In the genomic region with DNA sequence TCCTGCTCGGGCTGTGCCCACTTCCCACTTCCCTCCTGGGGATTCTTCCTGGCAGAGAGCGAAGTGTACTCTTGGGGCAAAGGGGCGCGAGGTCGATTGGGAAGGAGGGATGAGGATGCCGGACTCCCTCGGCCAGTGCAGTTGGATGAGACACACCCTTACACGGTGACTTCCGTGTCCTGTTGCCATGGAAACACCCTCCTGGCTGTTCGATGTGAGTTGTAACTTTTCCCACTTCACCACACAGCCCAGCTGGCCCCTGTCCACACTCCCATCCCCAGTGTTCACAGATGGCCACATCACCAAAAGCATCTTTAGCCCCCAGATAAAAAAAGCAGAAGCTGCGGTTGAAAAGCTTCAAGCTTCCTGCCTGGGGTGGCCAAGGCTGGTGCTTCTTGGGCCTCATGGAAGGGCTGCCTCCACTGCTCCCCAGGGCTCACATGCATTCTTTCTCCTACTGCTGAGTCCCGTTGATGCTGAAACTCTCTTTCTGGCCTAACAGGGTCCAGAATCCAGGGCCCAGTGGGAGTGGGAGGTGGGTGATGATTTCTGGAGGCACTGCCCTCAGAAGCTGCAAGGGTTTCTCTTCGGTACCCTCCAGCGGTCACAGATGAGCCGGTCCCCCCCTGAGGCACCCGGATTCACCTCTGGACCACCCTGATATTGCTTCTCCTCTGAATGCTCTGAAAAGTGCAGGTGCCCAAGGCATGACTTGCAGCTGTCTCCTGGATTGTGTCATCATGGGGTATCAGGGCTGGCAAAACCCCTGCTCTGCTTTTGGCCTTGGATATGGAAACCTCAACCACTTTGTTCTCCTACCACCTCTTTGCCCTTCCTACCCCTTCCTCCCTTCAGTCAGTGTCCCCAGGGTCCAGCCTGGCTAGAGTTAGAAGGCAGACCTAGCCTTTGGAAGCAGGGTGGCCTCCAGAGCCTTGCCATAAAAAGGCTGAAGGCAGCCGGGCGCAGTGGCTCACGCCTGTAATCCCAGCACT, we compare ENCODE assay signal across 11 cellular contexts. TPM values are rescaled to one million over a fixed set of nuclear protein-coding genes. Genes with fewer than 3 reads are reported as not detected.
DNase-seq lines count a peak whose midpoint lies in the region; ATAC-seq, FAIRE-seq and TF ChIP-seq lines count a peak whose summit lies in the region.
"Had no signal": no experiment of that assay in that cellular context is flagged by ENCODE, and none has a peak within 500 bp of the region (broad histone marks: within the 10 kb centered on the region; RNA-seq: fewer than 3 reads in every experiment).

No MANE protein-coding gene starts in this region.

- H4K20me1 ChIP-seq in K562 (replicated peaks; ENCODE audit: control insufficient read depth, insufficient read depth, low read length): peaks cover 19% of the 10 kb centered on the region

- H3K4me1 Mint-ChIP-seq in activated naive CD4-positive, alpha-beta T cell treated with anti-CD3 and anti-CD28 coated beads, Interleukin-2, amount 10 ng/mL, durations not matched to agents 7 days and 5 days: peaks cover 38% of the 10 kb centered on the region

- peak; percentile 52 for TF ChIP-seq EP300 in K562 (IDR thresholded peaks at IDR 0.05; ENCODE audit: low read length)

- no TSS peak for BruUV-seq in K562 (replicated peaks; lab: Mats Ljungman, UMichigan)

- no peak for TF ChIP-seq RAD21 in K562 (CRISPR knock-in tag; conservative IDR thresholded peaks at IDR 0.05 in 1 of 2, IDR thresholded peaks at IDR 0.05 in 1 of 2)

- no peaks in the 10 kb centered on the region for H3K27me3 ChIP-seq in K562 (ENCODE audit: control insufficient read depth in 2 of 2, insufficient read depth in 2 of 2, low read length in 2 of 2)
- H3K27me3 ChIP-seq: tibial nerve had no signal

- no peaks in the 10 kb centered on the region for H3K9me1 ChIP-seq in K562 (ENCODE audit: control insufficient read depth, insufficient read depth, low read length)

- FAIRE-seq in K562 (lab: Jason Lieb, UNC): peak; percentile 92

- WGBS in K562 (ENCODE audit: insufficient coverage, low coverage, missing lambda C conversion rate): 59% methylated on average over 19 of the region's 19 CpGs

- no peak overlapping the region for H3K4me3 Mint-ChIP-seq in activated naive CD4-positive, alpha-beta T cell treated with anti-CD3 and anti-CD28 coated beads, Interleukin-2, amount 10 ng/mL, durations not matched to agents 7 days and 5 days

- no peak for TF ChIP-seq POLR2A in K562 (conservative IDR thresholded peaks at IDR 0.05)

- POLR2A ChIA-PET in K562 (lab: Yijun Ruan, JAX): interaction anchor here (0.5 to 17.4 kb wide), 4 partner anchors 10 to 1369 kb away, joined by 3 to 367 read pairs (median 12); a partner anchor contains a TSS

- no peak for ATAC-seq in K562
- no peak for ATAC-seq in HG03135 (IDR thresholded peaks at IDR 0.05; ENCODE audit: unreplicated experiment)
- no peak for ATAC-seq in left lobe of liver

- intact Hi-C loops in K562 (cut with micrococcal nuclease): loop anchor here (5.0 kb wide), 1 partner anchor 94 kb away; a partner anchor contains a TSS
- intact Hi-C loops in posterior vena cava (cut with DNase I): no loop called here

- H3K27ac Mint-ChIP-seq in activated naive CD4-positive, alpha-beta T cell treated with anti-CD3 and anti-CD28 coated beads, Interleukin-2, amount 10 ng/mL, durations not matched to agents 7 days and 5 days: no peak overlapping the region
- H3K27ac Mint-ChIP-seq: natural killer cell had no signal

- no peak overlapping the region for H3K4me3 ChIP-seq in K562
- H3K4me3 ChIP-seq: tibial nerve had no signal

- H3K36me3 ChIP-seq in K562 (ENCODE audit: control insufficient read depth, insufficient read depth, low read length): peaks cover 20% of the 10 kb centered on the region; the same call in 2 of the 3 replicates

- CTCF ChIA-PET in K562 (lab: Yijun Ruan, JAX; ENCODE audit: low intra/inter-chr PET ratio): no interaction called here
- CTCF ChIA-PET in activated naive CD4-positive, alpha-beta T cell treated with anti-CD3 and anti-CD28 coated beads, Interleukin-2, amount 10 ng/mL, durations not matched to agents 7 days and 5 days (lab: Charles Lee): interaction anchor here (0.7 to 15.0 kb wide), 2 partner anchors 14 to 108 kb away, joined by 4 to 415 read pairs; a partner anchor contains a TSS

- no peak overlapping the region for H3K4me2 ChIP-seq in K562 (ENCODE audit: insufficient read depth, low read length)

- in situ Hi-C loops in K562 (cut with MboI): no loop called here

- no peaks in the 10 kb centered on the region for H3K27me3 Mint-ChIP-seq in activated naive CD4-positive, alpha-beta T cell treated with anti-CD3 and anti-CD28 coated beads, Interleukin-2, amount 10 ng/mL, durations not matched to agents 7 days and 5 days

- peaks cover 34% of the 10 kb centered on the region for H3K79me2 ChIP-seq in K562 (ENCODE audit: control insufficient read depth, insufficient read depth, low read length)

- no peak overlapping the region for H2AFZ ChIP-seq in K562 (ENCODE audit: low read depth, low read length)

- peaks cover 45 to 85% of the 10 kb centered on the region in 2 experiments for H3K4me1 ChIP-seq in K562 (replicated peaks in 1 of 2; ENCODE audit: control insufficient read depth in 2 of 2, insufficient read depth in 2 of 2, low read length in 2 of 2)

- peaks cover 10% of the 10 kb centered on the region for H3K36me3 Mint-ChIP-seq in activated naive CD4-positive, alpha-beta T cell treated with anti-CD3 and anti-CD28 coated beads, Interleukin-2, amount 10 ng/mL, durations not matched to agents 7 days and 5 days
- H3K36me3 Mint-ChIP-seq: natural killer cell had no signal

- peak overlapping the region; percentile 19; the same call in 1 of the 3 replicates for H3K27ac ChIP-seq in K562 (ENCODE audit: extremely low read depth, low read depth, low read length)

- TF ChIP-seq CTCF in K562 (IDR thresholded peaks at IDR 0.05 in 2 of 3, conservative IDR thresholded peaks at IDR 0.05 in 1 of 3; ENCODE audit: insufficient read depth in 2 of 3, low read depth in 1 of 3, low read length in 3 of 3): no peak

- peaks cover 4% of the 10 kb centered on the region for H3K9me3 Mint-ChIP-seq in activated naive CD4-positive, alpha-beta T cell treated with anti-CD3 and anti-CD28 coated beads, Interleukin-2, amount 10 ng/mL, durations not matched to agents 7 days and 5 days
- H3K9me3 Mint-ChIP-seq: natural killer cell had no signal

- H3K9me3 ChIP-seq in K562 (replicated peaks; ENCODE audit: control insufficient read depth, insufficient read depth, low read depth, low read length): no peaks in the 10 kb centered on the region
- H3K9me3 ChIP-seq: tibial nerve had no signal

- H3K9ac ChIP-seq in K562 (ENCODE audit: insufficient read depth in 1 of 2, low read depth in 2 of 2, low read length in 2 of 2): peak overlapping the region in 1 of 2 experiments; percentile 66; a peak in 2 of 4 replicates

- DNase-seq in NCI-H524 (lab: John Stamatoyannopoulos, UW) (peak; percentile 46 to 67), NCI-H524 treated with DMSO at 0.1 percent for 48 hours (lab: John Stamatoyannopoulos, UW) (no peak), NOMO-1 treated with dmso at 0.1 percent for 144 hours (lab: John Stamatoyannopoulos, UW; ENCODE audit: unreplicated experiment) (peak; percentile 73), K562 (ENCODE audit: extremely low read depth in 1 of 4, low spot score in 3 of 4) (peak; percentile 20 to 73 (median 50)), posterior vena cava (ENCODE audit: low spot score) (peak; percentile 78), left lobe of liver (ENCODE audit: low spot score) (no peak)
- no peak for DNase-seq in activated naive CD4-positive, alpha-beta T cell treated with anti-CD3 and anti-CD28 coated beads, Interleukin-2, amount 10 ng/mL, durations not matched to agents 7 days and 5 days
- DNase-seq: natural killer cell, NCI-H774 had no signal

RNA-seq across cellular contexts. Expression of a gene that starts 2.2 kb away (rescaled TPM):
- total RNA-seq in K562 (2011; cell fraction: chromatin; rRNA removed; ENCODE audit: low replicate concordance): 164 and 626 TPM in 2 replicates
- total RNA-seq in K562 (2011; cell fraction: nucleolus; rRNA removed): 558 and 573 TPM in 2 replicates
- 242 and 260 TPM in 2 replicates for total RNA-seq in K562 (2011; cell fraction: nucleoplasm; rRNA removed)
- 75.4 and 112 TPM in 2 replicates for total RNA-seq in K562 (2014; rRNA removed)
- total RNA-seq in K562 (2014; rRNA removed; fragmentation: Illumina TruSeq; extraction: Trizol): 23.6 and 32.0 TPM in 2 replicates
- total RNA-seq in K562 (2015; rRNA removed; fragmentation: Illumina TruSeq; extraction: Trizol): 45.6 and 52.6 TPM in 2 replicates
- total RNA-seq in K562 (2021): 147 and 156 TPM in 2 replicates
- 72.4 and 96.6 TPM in 2 replicates for polyA plus RNA-seq in K562 (2011; rRNA removed)
- 87.1 and 180 TPM in 2 replicates for polyA plus RNA-seq in K562 (2011; cell fraction: cytosol; rRNA removed)
- 335 and 714 TPM in 2 replicates for polyA plus RNA-seq in K562 (2011; cell fraction: nucleus; rRNA removed)
- 70.3 and 95.8 TPM in 2 replicates for polyA plus RNA-seq in K562 (2012)
- polyA plus RNA-seq in K562 (2014; fragmentation: Illumina TruSeq; extraction: Trizol): 85.4 and 87.7 TPM in 2 replicates
- 1 to 10 TPM; 2.4 to 5.0 TPM for polyA plus RNA-seq in K562 (2014; fragmentation: Nextera tagmentation; extraction: Ambion mirVana)
- 108 and 121 TPM in 2 replicates for polyA plus RNA-seq in K562 (2014; rRNA removed)
- 26.9 and 43.6 TPM in 2 replicates for polyA minus RNA-seq in K562 (2011; rRNA and poly(A)+ RNA removed)
- polyA minus RNA-seq in K562 (2011; cell fraction: cytosol; rRNA and poly(A)+ RNA removed): 67.1 and 85.3 TPM in 2 replicates
- 145 and 253 TPM in 2 replicates for polyA minus RNA-seq in K562 (2011; cell fraction: nucleus; rRNA and poly(A)+ RNA removed)
- 10 to 100 TPM; 10.2 to 10.8 TPM for total RNA-seq in posterior vena cava
- total RNA-seq in left lobe of liver: 49.0 TPM

RNA-seq across cellular contexts. Expression of a gene that starts 13.1 kb away (rescaled TPM):
- 53.1 and 144 TPM in 2 replicates for total RNA-seq in K562 (2011; cell fraction: chromatin; rRNA removed; ENCODE audit: low replicate concordance)
- total RNA-seq in K562 (2011; cell fraction: nucleolus; rRNA removed): 60.9 and 78.0 TPM in 2 replicates
- total RNA-seq in K562 (2011; cell fraction: nucleoplasm; rRNA removed): 42.5 and 50.3 TPM in 2 replicates
- total RNA-seq in K562 (2014; rRNA removed) (4.6 and 5.8 TPM in 2 replicates), K562 (2014; rRNA removed; fragmentation: Illumina TruSeq; extraction: Trizol) (3.9 TPM in 2 replicates), K562 (2015; rRNA removed; fragmentation: Illumina TruSeq; extraction: Trizol) (3.6 and 4.5 TPM in 2 replicates), K562 (2021) (6.4 and 7.8 TPM in 2 replicates), posterior vena cava (1 to 10 TPM; 2.3 TPM), left lobe of liver (3.2 TPM)
- polyA plus RNA-seq in K562 (2011; rRNA removed) (16.6 and 17.7 TPM in 2 replicates), K562 (2014; fragmentation: Illumina TruSeq; extraction: Trizol) (5.7 and 8.2 TPM in 2 replicates), K562 (2014; fragmentation: Nextera tagmentation; extraction: Ambion mirVana) (1 to 10 TPM in 1 of 2 experiments, under 1 TPM in 1; 0.98 to 1.6 TPM), K562 (2014; rRNA removed) (7.6 and 10.3 TPM in 2 replicates)
- polyA plus RNA-seq in K562 (2011; cell fraction: cytosol; rRNA removed): 11.0 and 15.6 TPM in 2 replicates
- polyA plus RNA-seq in K562 (2011; cell fraction: nucleus; rRNA removed): 27.1 and 34.4 TPM in 2 replicates
- 5.1 and 5.5 TPM in 2 replicates for polyA plus RNA-seq in K562 (2012)
- polyA minus RNA-seq in K562 (2011; rRNA and poly(A)+ RNA removed): 23.5 and 32.9 TPM in 2 replicates
- polyA minus RNA-seq in K562 (2011; cell fraction: cytosol; rRNA and poly(A)+ RNA removed): 9.6 and 10.3 TPM in 2 replicates
- 18.8 and 23.9 TPM in 2 replicates for polyA minus RNA-seq in K562 (2011; cell fraction: nucleus; rRNA and poly(A)+ RNA removed)

RNA-seq across cellular contexts. Expression of a gene that starts 15.6 kb away (rescaled TPM):
- 34.1 and 67.7 TPM in 2 replicates for total RNA-seq in K562 (2011; cell fraction: chromatin; rRNA removed; ENCODE audit: low replicate concordance)
- 59.7 and 73.9 TPM in 2 replicates for total RNA-seq in K562 (2011; cell fraction: nucleolus; rRNA removed)
- total RNA-seq in K562 (2011; cell fraction: nucleoplasm; rRNA removed): 47.7 and 50.0 TPM in 2 replicates
- 15.8 and 26.0 TPM in 2 replicates for total RNA-seq in K562 (2014; rRNA removed)
- total RNA-seq in K562 (2014; rRNA removed; fragmentation: Illumina TruSeq; extraction: Trizol): 19.7 and 21.7 TPM in 2 replicates
- total RNA-seq in K562 (2015; rRNA removed; fragmentation: Illumina TruSeq; extraction: Trizol): 15.7 and 18.1 TPM in 2 replicates
- total RNA-seq in K562 (2021): 27.1 and 29.5 TPM in 2 replicates
- polyA plus RNA-seq in K562 (2011; rRNA removed): 17.2 and 33.2 TPM in 2 replicates
- 28.5 and 69.2 TPM in 2 replicates for polyA plus RNA-seq in K562 (2011; cell fraction: cytosol; rRNA removed)
- 25.3 and 42.9 TPM in 2 replicates for polyA plus RNA-seq in K562 (2011; cell fraction: nucleus; rRNA removed)
- 14.3 and 27.8 TPM in 2 replicates for polyA plus RNA-seq in K562 (2012)
- polyA plus RNA-seq in K562 (2014; fragmentation: Illumina TruSeq; extraction: Trizol): 34.2 and 37.7 TPM in 2 replicates
- 10 to 100 TPM in 1 of 2 experiments, 1 to 10 TPM in 1; 6.8 to 10.2 TPM for polyA plus RNA-seq in K562 (2014; fragmentation: Nextera tagmentation; extraction: Ambion mirVana)
- polyA plus RNA-seq in K562 (2014; rRNA removed): 25.0 and 34.7 TPM in 2 replicates
- polyA minus RNA-seq in K562 (2011; rRNA and poly(A)+ RNA removed): 15.8 and 41.3 TPM in 2 replicates
- 7.2 and 13.1 TPM in 2 replicates for polyA minus RNA-seq in K562 (2011; cell fraction: cytosol; rRNA and poly(A)+ RNA removed)
- 32.4 and 42.9 TPM in 2 replicates for polyA minus RNA-seq in K562 (2011; cell fraction: nucleus; rRNA and poly(A)+ RNA removed)
- 1 to 10 TPM; 2.2 to 3.1 TPM for total RNA-seq in posterior vena cava
- 4.8 TPM for total RNA-seq in left lobe of liver

RNA-seq across cellular contexts. Expression of a gene that starts 21.9 kb away (rescaled TPM):
- total RNA-seq in K562 (2011; cell fraction: chromatin; rRNA removed; ENCODE audit: low replicate concordance): 434 and 501 TPM in 2 replicates
- 468 and 553 TPM in 2 replicates for total RNA-seq in K562 (2011; cell fraction: nucleolus; rRNA removed)
- total RNA-seq in K562 (2011; cell fraction: nucleoplasm; rRNA removed): 654 and 1,193 TPM in 2 replicates
- total RNA-seq in K562 (2014; rRNA removed) (1,152 and 1,205 TPM in 2 replicates), K562 (2014; rRNA removed; fragmentation: Illumina TruSeq; extraction: Trizol) (2,395 and 2,469 TPM in 2 replicates), K562 (2015; rRNA removed; fragmentation: Illumina TruSeq; extraction: Trizol) (1,764 and 1,818 TPM in 2 replicates), K562 (2021) (2,532 and 2,839 TPM in 2 replicates), posterior vena cava (100 to 1,000 TPM; 981 to 999 TPM), left lobe of liver (346 TPM)
- polyA plus RNA-seq in K562 (2011; rRNA removed) (2,188 and 2,272 TPM in 2 replicates), K562 (2014; fragmentation: Illumina TruSeq; extraction: Trizol) (1,539 and 1,550 TPM in 2 replicates), K562 (2014; fragmentation: Nextera tagmentation; extraction: Ambion mirVana) (1,000 to 10,000 TPM; 6,705 to 7,115 TPM), K562 (2014; rRNA removed) (1,016 and 1,176 TPM in 2 replicates)
- polyA plus RNA-seq in K562 (2011; cell fraction: cytosol; rRNA removed): 483 and 1,010 TPM in 2 replicates
- 376 and 671 TPM in 2 replicates for polyA plus RNA-seq in K562 (2011; cell fraction: nucleus; rRNA removed)
- 2,873 and 3,044 TPM in 2 replicates for polyA plus RNA-seq in K562 (2012)
- 3,418 and 5,037 TPM in 2 replicates for polyA minus RNA-seq in K562 (2011; rRNA and poly(A)+ RNA removed)
- polyA minus RNA-seq in K562 (2011; cell fraction: cytosol; rRNA and poly(A)+ RNA removed): 735 and 1,003 TPM in 2 replicates
- polyA minus RNA-seq in K562 (2011; cell fraction: nucleus; rRNA and poly(A)+ RNA removed): 214 and 406 TPM in 2 replicates

RNA-seq across cellular contexts. Expression of a gene that starts 24.0 kb away (rescaled TPM):
- total RNA-seq in K562 (2011; cell fraction: chromatin; rRNA removed; ENCODE audit: low replicate concordance): 3.0 and 5.4 TPM in 2 replicates
- total RNA-seq in K562 (2011; cell fraction: nucleolus; rRNA removed): 1.2 and 2.6 TPM in 2 replicates
- total RNA-seq in K562 (2011; cell fraction: nucleoplasm; rRNA removed): 2.2 and 3.7 TPM in 2 replicates
- total RNA-seq in K562 (2014; rRNA removed) (0.37 and 3.8 TPM in 2 replicates), K562 (2014; rRNA removed; fragmentation: Illumina TruSeq; extraction: Trizol) (0.29 and 0.47 TPM in 2 replicates), K562 (2015; rRNA removed; fragmentation: Illumina TruSeq; extraction: Trizol) (0.18 and 0.26 TPM in 2 replicates), K562 (2021) (0.92 and 2.1 TPM in 2 replicates), posterior vena cava (10 to 100 TPM; 75.0 to 90.2 TPM), left lobe of liver (4.9 TPM)
- polyA plus RNA-seq in K562 (2011; rRNA removed) (0.60 and 0.81 TPM in 2 replicates), K562 (2014; fragmentation: Illumina TruSeq; extraction: Trizol) (0.19 TPM in 1 of 2 replicates, not detected in the other), K562 (2014; fragmentation: Nextera tagmentation; extraction: Ambion mirVana) (under 1 TPM in 1 of 2 experiments, not detected in 1; 0.07 TPM), K562 (2014; rRNA removed) (0.44 and 1.0 TPM in 2 replicates)
- 0.45 and 0.53 TPM in 2 replicates for polyA plus RNA-seq in K562 (2011; cell fraction: cytosol; rRNA removed)
- 1.3 and 3.1 TPM in 2 replicates for polyA plus RNA-seq in K562 (2011; cell fraction: nucleus; rRNA removed)
- polyA plus RNA-seq in K562 (2012): 0.10 and 0.36 TPM in 2 replicates
- polyA minus RNA-seq in K562 (2011; rRNA and poly(A)+ RNA removed): not detected in 2 replicates
- polyA minus RNA-seq in K562 (2011; cell fraction: cytosol; rRNA and poly(A)+ RNA removed): 3.1 TPM in 1 of 2 replicates, not detected in the other
- 0.81 and 1.3 TPM in 2 replicates for polyA minus RNA-seq in K562 (2011; cell fraction: nucleus; rRNA and poly(A)+ RNA removed)

Comparison
In these comparisons a context has a peak if more than half of its experiments do, and no peak if none do; other contexts are left out.
1. DNase-seq: peak in NCI-H524 (2 of 2), NOMO-1 treated with dmso at 0.1 percent for 144 hours (single experiment), K562 (4 of 4) and posterior vena cava (single experiment); none in NCI-H524 treated with DMSO at 0.1 percent for 48 hours (single experiment), left lobe of liver (single experiment) and activated naive CD4-positive, alpha-beta T cell treated with anti-CD3 and anti-CD28 coated beads, Interleukin-2, amount 10 ng/mL, durations not matched to agents 7 days and 5 days (single experiment).